20 cellular contexts compared by ENCODE assay signal in genomic region chr17:62601438-62601837, GRCh38. TPM values are rescaled to one million over a fixed set of nuclear protein-coding genes. Genes with fewer than 3 reads are reported as not detected.
DNase-seq lines count a peak whose midpoint lies in the region; ATAC-seq and TF ChIP-seq lines count a peak whose summit lies in the region.
"Had no signal": no experiment of that assay in that cellular context is flagged by ENCODE, and none has a peak within 500 bp of the region (broad histone marks: within the 10 kb centered on the region; RNA-seq: fewer than 3 reads in every experiment).

No MANE protein-coding gene starts in this region.

- DNase-seq in GM13977 (ENCODE audit: low spot score) (no peak), SK-N-SH (no peak), fibroblast of pulmonary artery (ENCODE audit: low read depth) (peak; percentile 48), HK-2 (ENCODE audit: unreplicated experiment) (no peak), COR-L47 (lab: John Stamatoyannopoulos, UW) (no peak)
- DNase-seq in stimulated activated effector memory CD8-positive, alpha-beta T cell treated with anti-CD3 and anti-CD28 coated beads, Interleukin-12 subunit alpha, Interleukin-12 subunit beta, amount 100 ng/mL, for 72 hours (ENCODE audit: low spot score in 2 of 2), result no peak
- DNase-seq in naive thymus-derived CD8-positive, alpha-beta T cell, result no peak
- DNase-seq: activated CD4-positive, alpha-beta T cell treated with anti-CD3 and anti-CD28 coated beads, Interleukin-2, amount 10 ng/mL, durations not matched to agents 7 days and 5 days; activated naive CD4-positive, alpha-beta T cell treated with anti-CD3 and anti-CD28 coated beads, Interleukin-2, amount 50 U/mL, for 16 hours; activated T-cell treated with anti-CD3 and anti-CD28 coated beads for 4 hours; C1 segment of cervical spinal cord; GDM1; heart left ventricle; Peyer's patch; stimulated activated CD4-positive, alpha-beta T cell treated with anti-CD3 and anti-CD28 coated beads, Interleukin-4, amount 100 ng/mL, for 24 hours had no signal

- H3K9me2 ChIP-seq in SK-N-SH, result no peaks in the 10 kb centered on the region

- H3F3A ChIP-seq in SK-N-SH (replicated peaks; ENCODE audit: insufficient read depth), result no peaks in the 10 kb centered on the region

- H3K4me1 ChIP-seq in SK-N-SH (ENCODE audit: control insufficient read depth in 1 of 2, insufficient read depth in 2 of 2, low read depth in 1 of 2, low read length in 1 of 2), result no peaks in the 10 kb centered on the region
- H3K4me1 ChIP-seq: Peyer's patch had no signal

- H3K9ac ChIP-seq in SK-N-SH, result no peak overlapping the region

- TF ChIP-seq CTCF in GM13977 (IDR thresholded peaks at IDR 0.05; ENCODE audit: extremely low read depth, insufficient read depth, missing control alignments) (peak; percentile 5), SK-N-SH (IDR thresholded peaks at IDR 0.05) (no peak), fibroblast of pulmonary artery (IDR thresholded peaks at IDR 0.05; ENCODE audit: low read length, missing control alignments) (peak; percentile 31)

- in situ Hi-C loops in GM13977 (cut with MboI; ENCODE audit: low pct_unique_long_range_greater_than_20kb, low sequenced_read_pairs, unreplicated experiment), result no loop called here

- peaks cover 25% of the 10 kb centered on the region for H3K79me2 ChIP-seq in SK-N-SH (ENCODE audit: insufficient read depth)

- no peak overlapping the region for H3K4me2 ChIP-seq in SK-N-SH

- 98% methylated on average over 2 of the region's 2 CpGs for WGBS in SK-N-SH (ENCODE audit: low lambda C conversion rate)

- no peak overlapping the region for H3K27ac ChIP-seq in SK-N-SH (ENCODE audit: low read depth in 2 of 2, low read length in 1 of 2)
- H3K27ac ChIP-seq: dorsolateral prefrontal cortex, Peyer's patch had no signal

- no peaks in the 10 kb centered on the region for H3K9me3 ChIP-seq in SK-N-SH
- H3K9me3 ChIP-seq: heart left ventricle, Peyer's patch had no signal

- no peaks in the 10 kb centered on the region for H3K27me3 Mint-ChIP-seq in naive thymus-derived CD8-positive, alpha-beta T cell
- H3K27me3 Mint-ChIP-seq: activated CD4-positive, alpha-beta T cell treated with anti-CD3 and anti-CD28 coated beads, Interleukin-2, amount 10 ng/mL, durations not matched to agents 7 days and 5 days; brain; natural killer cell treated with Interleukin-12 subunit alpha and Interleukin-12 subunit beta and Interleukin-15 and Interleukin-18, amount 100 ng/mL, for 72 hours had no signal

- peak; percentile 21; the same call in 1 of the 2 replicates for TF ChIP-seq RAD21 in SK-N-SH (IDR thresholded peaks at IDR 0.05; ENCODE audit: low read length)

- no peak for TF ChIP-seq EP300 in SK-N-SH (IDR thresholded peaks at IDR 0.05; ENCODE audit: borderline replicate concordance in 1 of 2, low read depth in 1 of 2, low read length in 1 of 2)

- H3K36me3 ChIP-seq in SK-N-SH (replicated peaks in 1 of 2; ENCODE audit: control insufficient read depth in 1 of 2, insufficient read depth in 2 of 2, low read length in 1 of 2), result peaks cover 67 to 84% of the 10 kb centered on the region in 2 experiments

- H4K20me1 ChIP-seq in SK-N-SH (ENCODE audit: insufficient read depth), result no peaks in the 10 kb centered on the region

- H3K36me3 Mint-ChIP-seq in stimulated activated effector memory CD8-positive, alpha-beta T cell treated with anti-CD3 and anti-CD28 coated beads, Interleukin-12 subunit alpha, Interleukin-12 subunit beta, amount 100 ng/mL, for 72 hours, result peaks cover 100% of the 10 kb centered on the region
- peaks cover 6 to 86% (median 22%) of the 10 kb centered on the region in 3 donors for H3K36me3 Mint-ChIP-seq in naive thymus-derived CD8-positive, alpha-beta T cell

- H3K4me3 ChIP-seq in SK-N-SH (ENCODE audit: low read depth in 2 of 2, low read length in 1 of 2) (no peak overlapping the region), fibroblast of pulmonary artery (replicated peaks; ENCODE audit: low read depth, low read length) (no peak overlapping the region)
- H3K4me3 ChIP-seq: dorsolateral prefrontal cortex, heart left ventricle, Peyer's patch, skin epidermis had no signal

- no peak overlapping the region for H2AFZ ChIP-seq in SK-N-SH (ENCODE audit: low read depth)

- no peaks in the 10 kb centered on the region for H3K4me1 Mint-ChIP-seq in stimulated activated effector memory CD8-positive, alpha-beta T cell treated with anti-CD3 and anti-CD28 coated beads, Interleukin-12 subunit alpha, Interleukin-12 subunit beta, amount 100 ng/mL, for 72 hours
- H3K4me1 Mint-ChIP-seq in naive thymus-derived CD8-positive, alpha-beta T cell, result peaks cover 0 to 10% (median 2%) of the 10 kb centered on the region in 4 donors
- H3K4me1 Mint-ChIP-seq: brain had no signal

- no peak for ATAC-seq in stimulated activated effector memory CD8-positive, alpha-beta T cell treated with anti-CD3 and anti-CD28 coated beads, Interleukin-12 subunit alpha, Interleukin-12 subunit beta, amount 100 ng/mL, for 72 hours
- ATAC-seq in HG03354 (IDR thresholded peaks at IDR 0.05; ENCODE audit: poor library complexity, severe bottlenecking, unreplicated experiment), result no peak
- no peak for ATAC-seq in naive thymus-derived CD8-positive, alpha-beta T cell
- ATAC-seq: natural killer cell treated with Interleukin-12 subunit alpha and Interleukin-12 subunit beta and Interleukin-15 and Interleukin-18, amount 100 ng/mL, for 72 hours had no signal

- H3K9me3 Mint-ChIP-seq in stimulated activated effector memory CD8-positive, alpha-beta T cell treated with anti-CD3 and anti-CD28 coated beads, Interleukin-12 subunit alpha, Interleukin-12 subunit beta, amount 100 ng/mL, for 72 hours, result no peaks in the 10 kb centered on the region
- peaks cover 0 to 4% (median 0%) of the 10 kb centered on the region in 9 donors for H3K9me3 Mint-ChIP-seq in naive thymus-derived CD8-positive, alpha-beta T cell
- H3K9me3 Mint-ChIP-seq: activated CD4-positive, alpha-beta T cell treated with anti-CD3 and anti-CD28 coated beads, Interleukin-2, amount 10 ng/mL, durations not matched to agents 7 days and 5 days; natural killer cell treated with Interleukin-12 subunit alpha and Interleukin-12 subunit beta and Interleukin-15 and Interleukin-18, amount 100 ng/mL, for 72 hours had no signal

- POLR2A ChIA-PET in SK-N-SH (lab: Yijun Ruan, JAX), result no interaction called here
- POLR2A ChIA-PET in naive thymus-derived CD8-positive, alpha-beta T cell (lab: Charles Lee), result no interaction called here

- H3K27ac Mint-ChIP-seq in stimulated activated effector memory CD8-positive, alpha-beta T cell treated with anti-CD3 and anti-CD28 coated beads, Interleukin-12 subunit alpha, Interleukin-12 subunit beta, amount 100 ng/mL, for 72 hours, result peak overlapping the region; percentile 43
- H3K27ac Mint-ChIP-seq in naive thymus-derived CD8-positive, alpha-beta T cell, result peak overlapping the region in 2 of 10 donors; percentile 24 to 41
- H3K27ac Mint-ChIP-seq: activated CD4-positive, alpha-beta T cell treated with anti-CD3 and anti-CD28 coated beads, Interleukin-2, amount 10 ng/mL, durations not matched to agents 7 days and 5 days had no signal

- CTCF ChIA-PET in SK-N-SH (lab: Yijun Ruan, JAX), result interaction anchor here (0.8 kb wide), 1 partner anchor 60 kb away, joined by 3 read pairs; no protein-coding TSS in a partner anchor

- H3K4me3 Mint-ChIP-seq in stimulated activated effector memory CD8-positive, alpha-beta T cell treated with anti-CD3 and anti-CD28 coated beads, Interleukin-12 subunit alpha, Interleukin-12 subunit beta, amount 100 ng/mL, for 72 hours, result no peak overlapping the region
- H3K4me3 Mint-ChIP-seq in naive thymus-derived CD8-positive, alpha-beta T cell, result no peak overlapping the region
- H3K4me3 Mint-ChIP-seq: activated CD4-positive, alpha-beta T cell treated with anti-CD3 and anti-CD28 coated beads, Interleukin-2, amount 10 ng/mL, durations not matched to agents 7 days and 5 days; brain; natural killer cell treated with Interleukin-12 subunit alpha and Interleukin-12 subunit beta and Interleukin-15 and Interleukin-18, amount 100 ng/mL, for 72 hours had no signal

- no peaks in the 10 kb centered on the region for H3K27me3 ChIP-seq in SK-N-SH (ENCODE audit: insufficient read depth)
- H3K27me3 ChIP-seq: dorsolateral prefrontal cortex, heart left ventricle, Peyer's patch had no signal

TF ChIP-seq in SK-N-SH, 30 proteins besides CTCF, POLR2A, EP300 and RAD21 (continues in another document):
- TF ChIP-seq MAX (IDR thresholded peaks at IDR 0.05; ENCODE audit: low read depth) (no peak), RCOR1 (IDR thresholded peaks at IDR 0.05; ENCODE audit: low read length) (no peak), GABPA (IDR thresholded peaks at IDR 0.05; ENCODE audit: low read depth) (no peak)
- TF ChIP-seq, protein P1, sequence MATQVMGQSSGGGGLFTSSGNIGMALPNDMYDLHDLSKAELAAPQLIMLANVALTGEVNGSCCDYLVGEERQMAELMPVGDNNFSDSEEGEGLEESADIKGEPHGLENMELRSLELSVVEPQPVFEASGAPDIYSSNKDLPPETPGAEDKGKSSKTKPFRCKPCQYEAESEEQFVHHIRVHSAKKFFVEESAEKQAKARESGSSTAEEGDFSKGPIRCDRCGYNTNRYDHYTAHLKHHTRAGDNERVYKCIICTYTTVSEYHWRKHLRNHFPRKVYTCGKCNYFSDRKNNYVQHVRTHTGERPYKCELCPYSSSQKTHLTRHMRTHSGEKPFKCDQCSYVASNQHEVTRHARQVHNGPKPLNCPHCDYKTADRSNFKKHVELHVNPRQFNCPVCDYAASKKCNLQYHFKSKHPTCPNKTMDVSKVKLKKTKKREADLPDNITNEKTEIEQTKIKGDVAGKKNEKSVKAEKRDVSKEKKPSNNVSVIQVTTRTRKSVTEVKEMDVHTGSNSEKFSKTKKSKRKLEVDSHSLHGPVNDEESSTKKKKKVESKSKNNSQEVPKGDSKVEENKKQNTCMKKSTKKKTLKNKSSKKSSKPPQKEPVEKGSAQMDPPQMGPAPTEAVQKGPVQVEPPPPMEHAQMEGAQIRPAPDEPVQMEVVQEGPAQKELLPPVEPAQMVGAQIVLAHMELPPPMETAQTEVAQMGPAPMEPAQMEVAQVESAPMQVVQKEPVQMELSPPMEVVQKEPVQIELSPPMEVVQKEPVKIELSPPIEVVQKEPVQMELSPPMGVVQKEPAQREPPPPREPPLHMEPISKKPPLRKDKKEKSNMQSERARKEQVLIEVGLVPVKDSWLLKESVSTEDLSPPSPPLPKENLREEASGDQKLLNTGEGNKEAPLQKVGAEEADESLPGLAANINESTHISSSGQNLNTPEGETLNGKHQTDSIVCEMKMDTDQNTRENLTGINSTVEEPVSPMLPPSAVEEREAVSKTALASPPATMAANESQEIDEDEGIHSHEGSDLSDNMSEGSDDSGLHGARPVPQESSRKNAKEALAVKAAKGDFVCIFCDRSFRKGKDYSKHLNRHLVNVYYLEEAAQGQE (IDR thresholded peaks at IDR 0.05; ENCODE audit: low read depth, low read length), result no peak

RNA-seq across cellular contexts. Expression of gene MRC2, which starts 26.0 kb away (rescaled TPM):
- polyA plus RNA-seq in SK-N-SH (2012; rRNA removed), result 112 and 213 TPM in 2 replicates
- 61.2 and 111 TPM in 2 replicates for polyA plus RNA-seq in SK-N-SH (2012; cell fraction: cytosol; rRNA removed)
- 352 and 390 TPM in 2 replicates for polyA plus RNA-seq in SK-N-SH (2012; cell fraction: nucleus; rRNA removed)
- 10 to 100 TPM in 1 of 2 experiments, 1 to 10 TPM in 1; 7.3 to 11.0 TPM for total RNA-seq in naive thymus-derived CD8-positive, alpha-beta T cell
- polyA plus RNA-seq in naive thymus-derived CD8-positive, alpha-beta T cell, result 1 to 10 TPM in 1 of 3 donors, under 1 TPM in 2; 0.74 to 1.3 (median 0.80) TPM

Comparison
In these comparisons a context has a peak if more than half of its experiments do, and no peak if none do; other contexts are left out.
1. RNA of gene MRC2, which starts 26.0 kb away (polyA plus RNA-seq): 61.2 to 390 TPM in SK-N-SH; 0.74 to 1.3 TPM in naive thymus-derived CD8-positive, alpha-beta T cell; every median in the first group is over 10 times any median in the second.